In genomic region chr14:35123388-35123703, GRCh38 we compare ENCODE assay signal across 10 cellular contexts. TPM values are rescaled to one million over a fixed set of nuclear protein-coding genes. Genes with fewer than 3 reads are reported as not detected.
DNase-seq lines count a peak whose midpoint lies in the region; ATAC-seq, FAIRE-seq and TF ChIP-seq lines count a peak whose summit lies in the region.
"Had no signal": no experiment of that assay in that cellular context is flagged by ENCODE, and none has a peak within 500 bp of the region (broad histone marks: within the 10 kb centered on the region; RNA-seq: fewer than 3 reads in every experiment).

No MANE protein-coding gene starts in this region.

- ATAC-seq in A549 (no peak), esophagus mucosa (no peak), HG02678 (IDR thresholded peaks at IDR 0.05; ENCODE audit: unreplicated experiment) (no peak)

- H3K27ac ChIP-seq in A549: peak overlapping the region; percentile 97 to 99; a peak in 5 of 6 replicates
- peak overlapping the region; percentile 100 for H3K27ac ChIP-seq in HUES48 (ENCODE audit: low read depth, low read length)
- peak overlapping the region; percentile 99 for H3K27ac ChIP-seq in brain microvascular endothelial cell

- WGBS in A549 (ENCODE audit: missing lambda C conversion rate): 39% methylated on average over 3 of the region's 3 CpGs

- POLR2A ChIA-PET in A549 (lab: Yijun Ruan, JAX): interaction anchor here (0.9 to 3.0 kb wide), 4 partner anchors 41 to 169 kb away, joined by 3 to 22 read pairs (median 10); partner anchors contain the start of genes FAM177A1, PSMA6 and SRP54

- in situ Hi-C loops in brain microvascular endothelial cell (cut with HindIII; ENCODE audit: low pct_ligation_motif_present, low sequenced_read_pairs): no loop called here

- peak overlapping the region; percentile 99; the same call in 1 of the 2 replicates for H3K9ac ChIP-seq in HUES48 (ENCODE audit: low read depth, low read length)

- no peak for TF ChIP-seq POLR2A in A549 (IDR thresholded peaks at IDR 0.05; ENCODE audit: low read length)

- peak overlapping the region; percentile 92 for H3K4me2 ChIP-seq in A549

- DNase-seq in A549 (ENCODE audit: low read depth in 1 of 2, low spot score in 1 of 2) (no peak), brain microvascular endothelial cell (no peak), NCI-H510A (lab: John Stamatoyannopoulos, UW) (no peak)
- DNase-seq in stimulated activated CD4-positive, alpha-beta T cell treated with anti-CD3 and anti-CD28 coated beads, Interleukin-2, amount 100 ng/mL, for 48 hours: no peak
- DNase-seq: NCI-H146 had no signal

- no peak for FAIRE-seq in A549 (lab: Jason Lieb, UNC)
- FAIRE-seq: endometrium had no signal

- H3K27me3 ChIP-seq in HUES48 (ENCODE audit: control insufficient read depth, insufficient read depth, low read length): no peaks in the 10 kb centered on the region
- no peaks in the 10 kb centered on the region for H3K27me3 ChIP-seq in brain microvascular endothelial cell (replicated peaks)
- no peaks in the 10 kb centered on the region for H3K27me3 ChIP-seq in mononuclear cell (ENCODE audit: insufficient read depth, low read length)

- H3K9me3 ChIP-seq in A549 (no peaks in the 10 kb centered on the region), HUES48 (ENCODE audit: control insufficient read depth, insufficient read depth, low read length) (no peaks in the 10 kb centered on the region), mononuclear cell (ENCODE audit: low read depth, low read length) (no peaks in the 10 kb centered on the region)

- H3K4me3 ChIP-seq in A549 (peak overlapping the region; percentile 90), HUES48 (ENCODE audit: low read depth, low read length) (peak overlapping the region; percentile 89), brain microvascular endothelial cell (ENCODE audit: low read depth, low read length) (peak overlapping the region; percentile 95), mononuclear cell (ENCODE audit: low read length) (peak overlapping the region; percentile 78)

- CTCF ChIA-PET in A549 (lab: Yijun Ruan, JAX): interaction anchor here (0.8 to 1.2 kb wide), 4 partner anchors 8 to 289 kb away, joined by 3 to 5 read pairs (median 4); no protein-coding TSS in a partner anchor

- TF ChIP-seq EP300 in A549 (IDR thresholded peaks at IDR 0.05): no peak

- H3K36me3 ChIP-seq in HUES48 (ENCODE audit: control insufficient read depth, insufficient read depth, low read length): peaks cover 11% of the 10 kb centered on the region
- peaks cover 6% of the 10 kb centered on the region for H3K36me3 ChIP-seq in brain microvascular endothelial cell (replicated peaks)

- TF ChIP-seq RAD21 in A549 (conservative IDR thresholded peaks at IDR 0.05 in 1 of 2, IDR thresholded peaks at IDR 0.05 in 1 of 2): no peak

- peaks cover 11% of the 10 kb centered on the region; the same call in 1 of the 3 replicates for H3K4me1 ChIP-seq in A549
- peaks cover 8% of the 10 kb centered on the region; the same call in 1 of the 2 replicates for H3K4me1 ChIP-seq in HUES48 (ENCODE audit: control insufficient read depth, insufficient read depth, low read length)
- peaks cover 54% of the 10 kb centered on the region for H3K4me1 ChIP-seq in mononuclear cell (ENCODE audit: insufficient read depth, low read length)

- TF ChIP-seq CTCF in A549 (IDR thresholded peaks at IDR 0.05) (no peak), brain microvascular endothelial cell (IDR thresholded peaks at IDR 0.05; ENCODE audit: low read depth, low read length, missing control alignments) (no peak)

TF ChIP-seq in A549, 52 proteins besides CTCF, POLR2A, EP300 and RAD21:
- TF ChIP-seq ZFP36 (IDR thresholded peaks at IDR 0.05; ENCODE audit: borderline replicate concordance, partially characterized antibody) (no peak), TFCP2L1 (CRISPR knock-in tag; IDR thresholded peaks at IDR 0.05) (no peak)

RNA-seq across cellular contexts. Expression of gene PRORP, which starts 1.0 kb away (rescaled TPM):
- polyA plus RNA-seq in A549 (2011; rRNA removed): 38.8 and 40.0 TPM in 2 replicates
- polyA plus RNA-seq in A549 (2012; cell fraction: cytosol; rRNA removed): 17.3 and 18.1 TPM in 2 replicates
- 20.2 and 38.9 TPM in 2 replicates for polyA plus RNA-seq in A549 (2012; cell fraction: nucleus; rRNA removed)
- 28.9 to 29.3 TPM (median 29.2 TPM) in 3 replicates for polyA plus RNA-seq in A549 (2017; fragmentation: RNase III; extraction: RNeasy Plus Mini Kit Qiagen cat#74134 plus additional on column Dnase treatment)
- polyA minus RNA-seq in A549 (2011; rRNA and poly(A)+ RNA removed): 31.0 and 46.6 TPM in 2 replicates
- 36.8 TPM for total RNA-seq in mononuclear cell
- total RNA-seq in esophagus mucosa: 17.5 TPM

RNA-seq across cellular contexts. Expression of gene PPP2R3C, which starts 1.6 kb away (rescaled TPM):
- polyA plus RNA-seq in A549 (2011; rRNA removed) (24.1 and 32.1 TPM in 2 replicates), A549 (2017; fragmentation: RNase III; extraction: RNeasy Plus Mini Kit Qiagen cat#74134 plus additional on column Dnase treatment) (19.2 to 23.9 TPM (median 21.6 TPM) in 3 replicates)
- 7.6 and 8.5 TPM in 2 replicates for polyA plus RNA-seq in A549 (2012; cell fraction: cytosol; rRNA removed)
- polyA plus RNA-seq in A549 (2012; cell fraction: nucleus; rRNA removed): 3.2 and 3.5 TPM in 2 replicates
- polyA minus RNA-seq in A549 (2011; rRNA and poly(A)+ RNA removed): 5.7 and 7.1 TPM in 2 replicates
- total RNA-seq in mononuclear cell (55.1 TPM), esophagus mucosa (11.8 TPM)
